Comparison of ENCODE assay signal across 8 cellular contexts in the genomic region with DNA sequence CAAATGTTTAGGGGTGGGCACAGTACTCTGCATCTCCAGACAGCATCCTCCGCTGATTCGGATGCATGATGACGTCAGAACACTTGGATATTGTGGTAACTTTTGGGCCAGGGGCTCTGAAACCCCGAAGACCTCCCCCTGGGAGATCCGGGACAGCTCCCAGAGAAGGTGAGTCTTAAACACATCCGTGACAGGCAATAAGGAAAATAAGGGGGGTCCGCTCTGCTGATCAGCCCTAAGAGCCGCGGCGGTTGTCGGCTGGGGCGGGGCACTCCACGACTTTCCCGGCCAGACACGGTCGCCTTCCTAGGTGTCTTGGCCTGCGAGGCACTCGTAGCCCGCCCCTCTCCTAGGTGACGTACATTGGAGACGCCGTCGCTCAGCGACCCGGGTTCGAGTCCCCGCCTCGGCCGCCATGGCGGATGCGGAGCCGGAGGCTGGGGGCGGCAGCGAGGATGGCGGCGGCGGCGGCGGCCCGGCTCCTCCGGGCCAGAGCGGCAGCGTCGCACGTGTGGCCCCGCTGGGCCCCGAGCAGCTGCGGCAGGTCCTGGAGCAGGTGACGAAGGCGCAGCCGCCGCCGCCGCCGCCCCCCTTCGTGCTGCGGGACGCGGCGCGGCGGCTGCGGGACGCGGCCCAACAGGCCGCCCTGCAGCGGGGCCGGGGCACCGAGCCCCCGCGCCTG. TPM values are rescaled to one million over a fixed set of nuclear protein-coding genes. Genes with fewer than 3 reads are reported as not detected.
DNase-seq lines count a peak whose midpoint lies in the region; ATAC-seq, FAIRE-seq and TF ChIP-seq lines count a peak whose summit lies in the region.

Gene ZNF839, plus strand, starts transcription at position 396 of the 682 bp plus-strand sequence. Its CDS starts 20 bp downstream, at position 416.

- peak within 1 kb of the TSS; percentile 92 for H3K18ac ChIP-seq in IMR-90 (ENCODE audit: low read depth, low read length)
- H3K18ac ChIP-seq in H1 (ENCODE audit: extremely low read depth, low read length), result peak within 1 kb of the TSS; percentile 78

- H3F3A ChIP-seq in OCI-LY1 (ENCODE audit: insufficient read depth, low read length), result no peaks in the 10 kb centered on the region

- DNase-seq in COR-L47 (lab: John Stamatoyannopoulos, UW) (peak; percentile 95), IMR-90 (peak; percentile 86), H1 (ENCODE audit: low read depth in 1 of 2, low spot score in 2 of 2) (peak; percentile 66 to 96), mesenteric fat pad (ENCODE audit: low spot score) (peak; percentile 98)
- DNase-seq in activated CD8-positive, alpha-beta memory T cell treated with anti-CD3 and anti-CD28 coated beads, Interleukin-2, amount 50 U/mL, for 1 hour (ENCODE audit: extremely low read depth), result peak; percentile 82
- DNase-seq in stimulated activated CD8-positive, alpha-beta memory T cell treated with anti-CD3 and anti-CD28 coated beads, Interleukin-15, amount 100 ng/mL, for 1 hour (ENCODE audit: low read depth), result peak; percentile 88

- peak within 1 kb of the TSS; percentile 75; the same call in 2 of the 3 replicates for H2BK15ac ChIP-seq in IMR-90 (ENCODE audit: low read depth, low read length)
- 0 out of 2 replicates have a peak within 1 kb of the TSS, but pooled peaks have one; percentile 92 for H2BK15ac ChIP-seq in H1 (ENCODE audit: low read length)

- POLR2A ChIA-PET in IMR-90 (lab: Charles Lee; ENCODE audit: unreplicated experiment), result no interaction called here
- POLR2A ChIA-PET in H1 (lab: Charles Lee; ENCODE audit: partially characterized antibody), result interaction anchor here (0.6 to 1.9 kb wide), 5 partner anchors 11 to 232 kb away, joined by 3 to 5 read pairs (median 3); partner anchors contain the start of gene MOK

- H2BK120ac ChIP-seq in IMR-90 (ENCODE audit: low read depth, low read length) (peak within 1 kb of the TSS; percentile 81), H1 (replicated peaks; ENCODE audit: low read depth, low read length) (no peak within 1 kb of the TSS)

- no peaks in the 10 kb centered on the region for H3K9me2 ChIP-seq in OCI-LY1 (ENCODE audit: low read depth, low read length)

- TF ChIP-seq POLR2A in IMR-90 (IDR thresholded peaks at IDR 0.05; ENCODE audit: low read depth, low read length), result no peak; the same call in 1 of the 2 replicates
- TF ChIP-seq POLR2A in H1 (IDR thresholded peaks at IDR 0.05; ENCODE audit: control extremely low read depth in 1 of 2, low read depth in 2 of 2, low read length in 2 of 2), result no peak

- peaks cover 17% of the 10 kb centered on the region for H3K23me2 ChIP-seq in H1 (ENCODE audit: low read depth, low read length)

- H3K4me1 ChIP-seq in IMR-90 (ENCODE audit: control insufficient read depth, insufficient read depth, low read length) (peaks cover 15% of the 10 kb centered on the region), OCI-LY1 (ENCODE audit: insufficient read depth, low read length, severe bottlenecking) (peaks cover 48% of the 10 kb centered on the region), H1 (replicated peaks in 1 of 4; ENCODE audit: control insufficient read depth in 3 of 4, insufficient read depth in 4 of 4, low read length in 3 of 4) (peaks cover 0 to 9% (median 4%) of the 10 kb centered on the region in 4 experiments; a peak in 4 of 7 replicates)

- CTCF ChIA-PET in IMR-90 (lab: Yijun Ruan, JAX), result interaction anchor here (0.6 kb wide), 1 partner anchor 67 kb away, joined by 3 read pairs; no protein-coding TSS in a partner anchor
- CTCF ChIA-PET in H1 (lab: Charles Lee; ENCODE audit: partially characterized antibody), result interaction anchor here (0.6 to 6.8 kb wide), 10 partner anchors 11 to 1073 kb away, joined by 3 to 44 read pairs (median 4); partner anchors contain the start of gene MOK

- H3K4me2 ChIP-seq in IMR-90 (ENCODE audit: low read depth, low read length) (peak within 1 kb of the TSS; percentile 95), OCI-LY1 (ENCODE audit: low read length) (peak within 1 kb of the TSS; percentile 82), H1 (ENCODE audit: insufficient read depth in 1 of 2, low read depth in 2 of 2, low read length in 2 of 2) (peak within 1 kb of the TSS; percentile 72 to 88)

- no TSS peak for BruUV-seq in IMR-90 (replicated peaks; lab: Mats Ljungman, UMichigan)

- in situ Hi-C loops in IMR-90 (cut with MboI; ENCODE audit: low sequenced_read_pairs), result loop anchor here (10.0 to 25.0 kb wide), 4 partner anchors 175 to 557 kb away; partner anchors contain the start of genes DYNC1H1, HSP90AA1 and PPP2R5C

- H3K9ac ChIP-seq in IMR-90 (ENCODE audit: low read depth, low read length), result peak within 1 kb of the TSS; percentile 94
- peak within 1 kb of the TSS; percentile 74 for H3K9ac ChIP-seq in OCI-LY1 (ENCODE audit: low read length)
- peak within 1 kb of the TSS; percentile 63 to 86 (median 66) for H3K9ac ChIP-seq in H1 (replicated peaks in 1 of 4; ENCODE audit: extremely low read depth in 1 of 4, low read depth in 3 of 4, low read length in 3 of 4)

- H2BK5ac ChIP-seq in IMR-90 (ENCODE audit: low read depth, low read length, poor library complexity, severe bottlenecking) (peak within 1 kb of the TSS; percentile 72), H1 (ENCODE audit: low read depth, low read length) (no peak within 1 kb of the TSS; the same call in 1 of the 2 replicates)

- peak within 1 kb of the TSS; percentile 60 for H2BK12ac ChIP-seq in H1 (ENCODE audit: low read depth, low read length)

- H2AFZ ChIP-seq in IMR-90 (replicated peaks; ENCODE audit: low read length, poor library complexity), result peak within 1 kb of the TSS; percentile 96
- no peak within 1 kb of the TSS; the same call in 1 of the 2 replicates for H2AFZ ChIP-seq in OCI-LY1 (ENCODE audit: low read length)
- H2AFZ ChIP-seq in H1 (ENCODE audit: low read length), result peak within 1 kb of the TSS; percentile 83

- H2AK9ac ChIP-seq in IMR-90 (replicated peaks; ENCODE audit: low read depth, low read length, poor library complexity), result peak within 1 kb of the TSS; percentile 96

- H3K14ac ChIP-seq in IMR-90 (replicated peaks; ENCODE audit: low read depth, low read length) (peak within 1 kb of the TSS; percentile 98), H1 (ENCODE audit: insufficient read length) (no peak within 1 kb of the TSS)

- H3K27ac ChIP-seq in IMR-90 (ENCODE audit: insufficient read depth, low read length) (peak within 1 kb of the TSS; percentile 82), OCI-LY1 (ENCODE audit: low read depth, low read length, poor library complexity, severe bottlenecking) (peak within 1 kb of the TSS; percentile 88), H1 (ENCODE audit: low read depth, low read length) (peak within 1 kb of the TSS; percentile 62; the same call in 1 of the 2 replicates)

- H3K27me3 ChIP-seq in IMR-90 (ENCODE audit: control insufficient read depth, insufficient read depth, low read length) (no peaks in the 10 kb centered on the region), OCI-LY1 (ENCODE audit: insufficient read depth, low read length) (no peaks in the 10 kb centered on the region), H1 (replicated peaks in 1 of 4; ENCODE audit: control insufficient read depth in 3 of 4, extremely low read depth in 1 of 4, insufficient read depth in 3 of 4, low read length in 3 of 4) (peaks cover 0 to 11% (median 10%) of the 10 kb centered on the region in 4 experiments; a peak in 5 of 7 replicates)

- H3K79me2 ChIP-seq in OCI-LY1 (ENCODE audit: insufficient read depth, low read length), result no peaks in the 10 kb centered on the region
- H3K79me2 ChIP-seq in H1 (ENCODE audit: control insufficient read depth in 1 of 2, insufficient read depth in 2 of 2, low read length in 2 of 2), result no peaks in the 10 kb centered on the region; a peak in 1 of 4 replicates

- H3K56ac ChIP-seq in IMR-90 (ENCODE audit: extremely low read depth, insufficient read depth, low read length) (peak within 1 kb of the TSS; percentile 86), H1 (replicated peaks; ENCODE audit: insufficient read length, low read depth, low read length) (peak within 1 kb of the TSS; percentile 42)

- peaks cover 14 to 34% of the 10 kb centered on the region in 2 experiments for H3K79me1 ChIP-seq in IMR-90 (ENCODE audit: low read depth in 1 of 2, low read length in 2 of 2)
- no peaks in the 10 kb centered on the region; the same call in 1 of the 2 replicates for H3K79me1 ChIP-seq in H1 (ENCODE audit: low read depth, low read length)

- intact Hi-C loops in IMR-90 (cut with micrococcal nuclease), result no loop called here

- 0% methylated on average over 40 of the region's 71 CpGs; no CpG with 5 or more reads in 1 of the 2 experiments for WGBS in IMR-90 (ENCODE audit: extremely low coverage in 2 of 2, insufficient read length in 1 of 2), 2 experiments
- WGBS in H1 (ENCODE audit: extremely low coverage in 1 of 2, insufficient coverage in 1 of 2, insufficient read length in 1 of 2, insufficient replicate concordance in 2 of 2, low coverage in 1 of 2, low lambda C conversion rate in 2 of 2, missing lambda C conversion rate in 1 of 2), 2 experiments, result 2% methylated on average over 41 of the region's 71 CpGs; no CpG with 5 or more reads in 1 of the 2 experiments

- H4K91ac ChIP-seq in IMR-90 (ENCODE audit: insufficient read depth, low read depth, low read length), result peak within 1 kb of the TSS; percentile 90
- H4K91ac ChIP-seq in H1 (replicated peaks; ENCODE audit: insufficient read length, low read length), result peak within 1 kb of the TSS; percentile 48

- H3K36me3 ChIP-seq in IMR-90 (ENCODE audit: control insufficient read depth, insufficient read depth, low read length), result no peaks in the 10 kb centered on the region
- H3K36me3 ChIP-seq in OCI-LY1 (ENCODE audit: insufficient read depth, low read length), result no peaks in the 10 kb centered on the region
- no peaks in the 10 kb centered on the region for H3K36me3 ChIP-seq in H1 (ENCODE audit: control insufficient read depth in 2 of 4, insufficient read depth in 4 of 4, low read length in 3 of 4)

- peak within 1 kb of the TSS; percentile 98 for H4K5ac ChIP-seq in IMR-90 (ENCODE audit: low read depth, low read length)
- peak within 1 kb of the TSS; percentile 80 for H4K5ac ChIP-seq in H1 (ENCODE audit: insufficient read length, low read depth, low read length)

- peak; percentile 55 for ATAC-seq in GM21423 (IDR thresholded peaks at IDR 0.05; ENCODE audit: unreplicated experiment)
- ATAC-seq in IMR-90 (ENCODE audit: low read depth), result peak; percentile 81

- H3K4ac ChIP-seq in IMR-90 (ENCODE audit: low read depth, low read length), result peak within 1 kb of the TSS; percentile 98
- H3K4ac ChIP-seq in H1 (replicated peaks; ENCODE audit: insufficient read length, low read depth, low read length), result peak within 1 kb of the TSS; percentile 2

- no peak for FAIRE-seq in H1 (lab: Jason Lieb, UNC)

- H3K9me3 ChIP-seq in IMR-90 (ENCODE audit: control insufficient read depth, insufficient read depth, low read length) (no peaks in the 10 kb centered on the region), OCI-LY1 (ENCODE audit: low read length) (no peaks in the 10 kb centered on the region), H1 (ENCODE audit: insufficient read depth in 2 of 2, low read depth in 1 of 2, low read length in 1 of 2) (no peaks in the 10 kb centered on the region)

- peaks cover 20% of the 10 kb centered on the region for H3K9me1 ChIP-seq in IMR-90 (ENCODE audit: insufficient read depth, low read length)

- peak within 1 kb of the TSS; percentile 78 for H3K4me3 ChIP-seq in IMR-90 (ENCODE audit: insufficient read depth, low read depth, low read length)
- H3K4me3 ChIP-seq in OCI-LY1 (ENCODE audit: low read depth, low read length, poor library complexity, severe bottlenecking), result peak within 1 kb of the TSS; percentile 70
- peak within 1 kb of the TSS; percentile 78 to 97 (median 86) for H3K4me3 ChIP-seq in H1 (ENCODE audit: extremely low read depth in 1 of 4, insufficient read depth in 2 of 4, low read depth in 3 of 4, low read length in 4 of 4)

- peak within 1 kb of the TSS; percentile 91 for H2AK5ac ChIP-seq in IMR-90 (ENCODE audit: low read depth, low read length)
- H2AK5ac ChIP-seq in H1 (ENCODE audit: low read depth, low read length), result no peak within 1 kb of the TSS; the same call in 1 of the 2 replicates

- dilution Hi-C loops in IMR-90 (cut with HindIII; ENCODE audit: low sequenced_read_pairs, unreplicated experiment), result no loop called here

- H3K23ac ChIP-seq in IMR-90 (ENCODE audit: low read depth, low read length), result peak within 1 kb of the TSS; percentile 97
- H3K23ac ChIP-seq in H1 (ENCODE audit: insufficient read length), result no peak within 1 kb of the TSS

- no peak for TF ChIP-seq RAD21 in IMR-90 (IDR thresholded peaks at IDR 0.05; ENCODE audit: low read length)
- no peak for TF ChIP-seq RAD21 in H1 (IDR thresholded peaks at IDR 0.05 in 1 of 2, conservative IDR thresholded peaks at IDR 0.05 in 1 of 2; ENCODE audit: low read depth in 2 of 2, low read length in 2 of 2)

- TF ChIP-seq CTCF in IMR-90 (conservative IDR thresholded peaks at IDR 0.05; ENCODE audit: low read depth, low read length) (no peak), OCI-LY1 (IDR thresholded peaks at IDR 0.05; ENCODE audit: low read length) (no peak), H1 (IDR thresholded peaks at IDR 0.05; ENCODE audit: control extremely low read depth in 1 of 3, insufficient read depth in 1 of 3, low read depth in 1 of 3, low read length in 3 of 3) (no peak)

- no peak for TF ChIP-seq EP300 in H1 (IDR thresholded peaks at IDR 0.05; ENCODE audit: borderline replicate concordance in 1 of 2, low read depth in 2 of 2, low read length in 2 of 2)

- H2BK20ac ChIP-seq in IMR-90 (ENCODE audit: low read depth, low read length) (peak within 1 kb of the TSS; percentile 64), H1 (ENCODE audit: low read length) (peak within 1 kb of the TSS; percentile 16; the same call in 1 of the 2 replicates)

- peak within 1 kb of the TSS; percentile 97 to 100 for H4K8ac ChIP-seq in IMR-90 (ENCODE audit: low read depth in 2 of 2, low read length in 2 of 2)
- H4K8ac ChIP-seq in H1 (ENCODE audit: extremely low read depth, insufficient read depth, low read length), result peak within 1 kb of the TSS; percentile 75

- H4K20me1 ChIP-seq in IMR-90 (ENCODE audit: insufficient read depth, low read length), result no peaks in the 10 kb centered on the region
- H4K20me1 ChIP-seq in OCI-LY1 (ENCODE audit: insufficient read depth, low read length), result no peaks in the 10 kb centered on the region
- H4K20me1 ChIP-seq in H1 (replicated peaks in 1 of 2; ENCODE audit: control insufficient read depth in 1 of 2, insufficient read depth in 2 of 2, low read length in 2 of 2), result no peaks in the 10 kb centered on the region

RNA-seq across cellular contexts. Expression of gene ZNF839, which starts in this region (rescaled TPM):
- total RNA-seq in IMR-90 (2012; rRNA removed) (5.7 and 6.4 TPM in 2 replicates), mesenteric fat pad (7.4 TPM)
- polyA plus RNA-seq in IMR-90 (2012; rRNA removed) (9.8 and 10.7 TPM in 2 replicates), H1 (2011; rRNA removed) (8.1 and 10.0 TPM in 2 replicates)
- 4.8 and 5.5 TPM in 2 replicates for polyA plus RNA-seq in IMR-90 (2012; cell fraction: cytosol; rRNA removed)
- polyA plus RNA-seq in IMR-90 (2012; cell fraction: nucleus; rRNA removed; ENCODE audit: low replicate concordance), result 42.8 and 49.8 TPM in 2 replicates
- total RNA-seq in H1 (2021; fragmentation: NEBNext Ultra II Directional; extraction: Animal tissue kit (Norgen Biotek cat#: 25700)), result 8.3 and 9.4 TPM in 2 replicates
- 12.1 TPM for polyA plus RNA-seq in H1 (2011; cell fraction: cytosol; rRNA removed)
- 16.8 TPM for polyA plus RNA-seq in H1 (2011; cell fraction: nucleus; rRNA removed)
- 7.1 to 9.9 TPM (median 8.8 TPM) in 4 replicates for polyA plus RNA-seq in H1 (2012, experiment 1 of 2)
- polyA plus RNA-seq in H1 (2012, experiment 2 of 2), result 3.8 TPM
- polyA plus RNA-seq in H1 (2013, experiment 1 of 2), result 7.7 TPM
- 6.8 TPM for polyA plus RNA-seq in H1 (2013, experiment 2 of 2)
- polyA minus RNA-seq in H1 (2011; rRNA and poly(A)+ RNA removed), result 6.6 and 7.8 TPM in 2 replicates
- 6.6 TPM for polyA minus RNA-seq in H1 (2011; cell fraction: cytosol; rRNA and poly(A)+ RNA removed)
- polyA minus RNA-seq in H1 (2011; cell fraction: nucleus; rRNA and poly(A)+ RNA removed), result 15.0 TPM

Comparison
In these comparisons a context has a peak if more than half of its experiments do, and no peak if none do; other contexts are left out.
1. Peak in every context shown above with its lines: DNase-seq, ATAC-seq, H3K4me3 ChIP-seq and H3K27ac ChIP-seq.